In the genomic region with DNA sequence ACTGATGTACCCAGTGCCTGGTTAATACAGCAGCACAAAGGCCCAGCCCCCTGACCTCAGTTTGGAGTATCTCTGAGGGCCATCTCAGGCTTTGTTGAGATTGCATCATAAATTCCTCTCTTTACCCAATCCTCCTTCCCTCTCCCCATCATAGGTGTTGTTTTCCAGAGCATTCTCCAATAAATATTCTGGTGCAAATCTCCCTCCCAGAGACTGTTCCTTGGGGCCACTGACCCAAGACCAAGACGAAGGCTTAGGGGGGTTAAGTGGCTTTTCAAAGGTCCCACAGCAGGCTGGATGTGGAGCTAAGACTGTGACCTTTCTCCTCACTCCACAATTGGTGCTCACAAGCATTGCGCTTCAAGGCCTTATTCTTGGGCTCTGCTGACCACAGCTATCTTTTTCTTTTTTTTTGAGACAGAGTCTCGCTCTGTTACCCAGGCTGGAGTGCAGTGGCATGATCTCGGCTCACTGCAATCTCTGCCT, we compare ENCODE assay signal across 19 cellular contexts.
"Had no signal": no experiment of that assay in that cellular context is flagged by ENCODE, and none has a peak within 500 bp of the region (broad histone marks: within the 10 kb centered on the region; RNA-seq: fewer than 3 reads in every experiment).

No MANE protein-coding gene starts in this region.

- H3K27ac ChIP-seq: cardiac muscle cell, epithelial cell of prostate, right atrium auricular region, suprapubic skin had no signal

- H3K27ac Mint-ChIP-seq: nephron; progenitor cell of endocrine pancreas; stimulated activated naive CD8-positive, alpha-beta T cell treated with anti-CD3 and anti-CD28 coated beads, Interleukin-15, Interleukin-2, amounts not matched to agents 100 ng/mL and 50 ng/mL, for 24 hours; type B pancreatic cell had no signal

- H3K27me3 ChIP-seq: cardiac muscle cell, right atrium auricular region, suprapubic skin had no signal

- H3K9me3 Mint-ChIP-seq: type B pancreatic cell had no signal

- H3K4me3 Mint-ChIP-seq: nephron; stimulated activated naive CD8-positive, alpha-beta T cell treated with anti-CD3 and anti-CD28 coated beads, Interleukin-15, Interleukin-2, amounts not matched to agents 100 ng/mL and 50 ng/mL, for 24 hours; type B pancreatic cell had no signal

- H3K4me1 ChIP-seq: right atrium auricular region, suprapubic skin had no signal

- H3K4me1 Mint-ChIP-seq: nephron had no signal

- H3K4me3 ChIP-seq: cardiac muscle cell, right atrium auricular region, suprapubic skin had no signal

- ATAC-seq: activated CD4-positive, CD25-positive, alpha-beta regulatory T cell treated with anti-CD3 and anti-CD28 coated beads, Interleukin-2, amount 50 U/mL, for 24 hours had no signal

- H3K27me3 Mint-ChIP-seq: progenitor cell of endocrine pancreas; stimulated activated naive CD8-positive, alpha-beta T cell treated with anti-CD3 and anti-CD28 coated beads, Interleukin-15, Interleukin-2, amounts not matched to agents 100 ng/mL and 50 ng/mL, for 24 hours; type B pancreatic cell had no signal

- H3K36me3 ChIP-seq: cardiac muscle cell, right atrium auricular region, suprapubic skin had no signal

- DNase-seq: activated CD4-positive, alpha-beta T cell treated with anti-CD3 and anti-CD28 coated beads, Interleukin-2, amount 50 U/mL, for 1 hour; activated CD8-positive, alpha-beta memory T cell treated with anti-CD3 and anti-CD28 coated beads for 24 hours; activated naive CD4-positive, alpha-beta T cell treated with Interleukin-2 at 50 U/mL for 16 hours; foreskin melanocyte; kidney glomerular epithelial cell; occipital lobe; small intestine; stimulated activated CD4-positive, alpha-beta T cell treated with anti-CD3 and anti-CD28 coated beads, Interleukin-4, amount 100 ng/mL, for 4 hours; stimulated activated CD8-positive, alpha-beta memory T cell treated with anti-CD3 and anti-CD28 coated beads, Interleukin-4, amount 100 ng/mL, for 48 hours; T-helper 2 cell had no signal

- H3K36me3 Mint-ChIP-seq: type B pancreatic cell had no signal
